ENCODE assay signal across 29 cellular contexts in genomic region chr19:46490774-46491173, GRCh38.
"Had no signal": no experiment of that assay in that cellular context is flagged by ENCODE, and none has a peak within 500 bp of the region (broad histone marks: within the 10 kb centered on the region; RNA-seq: fewer than 3 reads in every experiment).

No MANE protein-coding gene starts in this region.

- H3K9me3 ChIP-seq: MG63, Peyer's patch had no signal

- H3K4me3 Mint-ChIP-seq: activated CD4-positive, alpha-beta T cell treated with anti-CD3 and anti-CD28 coated beads, Interleukin-2, amount 10 ng/mL, durations not matched to agents 24 days and 14 days; activated CD8-positive, alpha-beta T cell treated with anti-CD3 and anti-CD28 coated beads for 36 hours; activated naive CD4-positive, alpha-beta T cell treated with anti-CD3 and anti-CD28 coated beads for 36 hours; activated T-cell treated with anti-CD3 and anti-CD28 coated beads, Interleukin-2, amount 50 U/mL, for 24 hours; activated T-helper 1 cell treated with anti-CD3 and anti-CD28 coated beads, Interleukin-12 subunit alpha, Interleukin-12 subunit beta, Interleukin-2, Interleukin-4 antibody, amounts not matched to agents 30 ng/mL and 10 ng/mL and 1 ng/mL, durations not matched to agents 14 hours and 24 hours and 36 hours; central memory CD8-positive, alpha-beta T cell had no signal

- H3K27ac ChIP-seq: cardiac muscle cell, Peyer's patch, RWPE1, WERI-Rb-1 had no signal

- H3K4me3 ChIP-seq: cardiac muscle cell, MG63, Peyer's patch had no signal

- ATAC-seq: activated CD8-positive, alpha-beta T cell treated with anti-CD3 and anti-CD28 coated beads for 36 hours; activated naive CD4-positive, alpha-beta T cell treated with anti-CD3 and anti-CD28 coated beads, Interleukin-2, amount 50 U/mL, for 72 hours; PC-3; Right ventricle myocardium inferior had no signal

- H3K36me3 ChIP-seq: cardiac muscle cell, MG63, Peyer's patch, WERI-Rb-1 had no signal

- H3K27ac Mint-ChIP-seq: activated CD4-positive, alpha-beta T cell treated with anti-CD3 and anti-CD28 coated beads, Interleukin-2, amount 10 ng/mL, durations not matched to agents 24 days and 14 days; activated CD8-positive, alpha-beta T cell treated with anti-CD3 and anti-CD28 coated beads for 36 hours; activated naive CD4-positive, alpha-beta T cell treated with anti-CD3 and anti-CD28 coated beads for 36 hours; activated naive CD4-positive, alpha-beta T cell treated with anti-CD3 and anti-CD28 coated beads, Interleukin-2, amount 50 U/mL, for 72 hours; activated T-cell treated with anti-CD3 and anti-CD28 coated beads, Interleukin-2, amount 50 U/mL, for 24 hours; activated T-helper 1 cell treated with anti-CD3 and anti-CD28 coated beads, Interleukin-12 subunit alpha, Interleukin-12 subunit beta, Interleukin-2, Interleukin-4 antibody, amounts not matched to agents 30 ng/mL and 10 ng/mL and 1 ng/mL, durations not matched to agents 14 hours and 24 hours and 36 hours had no signal

- H3K9me3 Mint-ChIP-seq: activated CD4-positive, alpha-beta T cell treated with anti-CD3 and anti-CD28 coated beads, Interleukin-2, amount 10 ng/mL, durations not matched to agents 24 days and 14 days; activated CD8-positive, alpha-beta T cell treated with anti-CD3 and anti-CD28 coated beads for 36 hours; activated naive CD4-positive, alpha-beta T cell treated with anti-CD3 and anti-CD28 coated beads for 36 hours; activated naive CD4-positive, alpha-beta T cell treated with anti-CD3 and anti-CD28 coated beads, Interleukin-2, amount 50 U/mL, for 72 hours; activated T-cell treated with anti-CD3 and anti-CD28 coated beads, Interleukin-2, amount 50 U/mL, for 24 hours; activated T-helper 1 cell treated with anti-CD3 and anti-CD28 coated beads, Interleukin-12 subunit alpha, Interleukin-12 subunit beta, Interleukin-2, Interleukin-4 antibody, amounts not matched to agents 30 ng/mL and 10 ng/mL and 1 ng/mL, durations not matched to agents 14 hours and 24 hours and 36 hours; central memory CD8-positive, alpha-beta T cell had no signal

- DNase-seq: activated CD4-positive, alpha-beta T cell treated with anti-CD3 and anti-CD28 coated beads, Interleukin-2, amount 10 ng/mL, durations not matched to agents 24 days and 14 days; activated CD4-positive, alpha-beta T cell treated with anti-CD3 and anti-CD28 coated beads, Interleukin-2, amount 50 U/mL, for 4 hours; activated CD8-positive, alpha-beta T cell treated with anti-CD3 and anti-CD28 coated beads for 36 hours; activated gamma-delta T cell treated with Interleukin-2 at 50 U/mL for 16 hours; activated naive CD4-positive, alpha-beta T cell treated with anti-CD3 and anti-CD28 coated beads for 36 hours; activated T-cell treated with anti-CD3 and anti-CD28 coated beads, Interleukin-2, amount 50 U/mL, for 24 hours; amniotic stem cell; MG63; NCI-H1048; NCI-H1105 treated with DMSO at 0.1 percent for 48 hours; NCI-H1436; NCI-H1694; NCI-H1930; NCI-H2081 treated with DMSO at 0.1 percent for 48 hours; NCI-H226; NCI-H446 treated with DMSO at 0.1 percent for 48 hours; NCI-H524 treated with DMSO at 0.1 percent for 48 hours; NK-92 treated with Interleukin-12 subunit alpha and Interleukin-12 subunit beta, amount 100 ng/mL, for 24 hours; PC-3; Peyer's patch; T-helper 2 cell; T-helper 9 cell; WERI-Rb-1 had no signal
